In genomic region chr12:13702401-13702800, GRCh38 we compare ENCODE assay signal across 24 cellular contexts.
"Had no signal": no experiment of that assay in that cellular context is flagged by ENCODE, and none has a peak within 500 bp of the region (broad histone marks: within the 10 kb centered on the region; RNA-seq: fewer than 3 reads in every experiment).

No MANE protein-coding gene starts in this region.

- DNase-seq: activated CD4-positive, alpha-beta T cell treated with anti-CD3 and anti-CD28 coated beads, Interleukin-2, amount 10 ng/mL, durations not matched to agents 7 days and 5 days; activated CD4-positive, CD25-positive, alpha-beta regulatory T cell treated with anti-CD3 and anti-CD28 coated beads, Interleukin-2, amount 50 U/mL, for 72 hours; activated CD8-positive, alpha-beta memory T cell treated with anti-CD3 and anti-CD28 coated beads, Interleukin-2, amount 10 ng/mL, durations not matched to agents 7 days and 5 days; activated CD8-positive, alpha-beta T cell treated with anti-CD3 and anti-CD28 coated beads for 36 hours; activated gamma-delta T cell; activated naive CD4-positive, alpha-beta T cell treated with anti-CD3 and anti-CD28 coated beads, Interleukin-2, amount 50 U/mL, for 16 hours; activated T-cell treated with anti-CD3 and anti-CD28 coated beads for 4 hours; anterior cingulate cortex; body of pancreas; effector CD8-positive, alpha-beta T cell; foreskin melanocyte; kidney glomerular epithelial cell; left lung; naive thymus-derived CD4-positive, alpha-beta T cell; right cardiac atrium; stimulated activated CD4-positive, alpha-beta T cell treated with anti-CD3 and anti-CD28 coated beads, Interleukin-4, amount 100 ng/mL, for 24 hours; stimulated activated naive CD4-positive, alpha-beta T cell treated with Interleukin-2 at 50 U/mL for 16 hours had no signal

- H3K4me1 ChIP-seq: body of pancreas, left lung, prostate gland, vagina had no signal

- H3K27ac ChIP-seq: body of pancreas, cardiac muscle cell, hepatocyte, left lung, prostate gland, thoracic aorta, vagina, VCaP had no signal

- H3K4me3 ChIP-seq: body of pancreas, cardiac muscle cell, hepatocyte, left lung, lung, prostate gland, thoracic aorta, vagina had no signal

- H3K36me3 ChIP-seq: cardiac muscle cell, left lung, prostate gland, thoracic aorta, vagina had no signal

- H3K27me3 ChIP-seq: body of pancreas, cardiac muscle cell, left lung, vagina had no signal

- H3K9me3 ChIP-seq: body of pancreas, left lung, prostate gland, thoracic aorta, vagina had no signal
